1 cellular context compared by ENCODE assay signal in genomic region chr9:120464857-120465421, GRCh38.
TF ChIP-seq lines count a peak whose summit lies in the region.

No MANE protein-coding gene starts in this region.

TF ChIP-seq in liver, 16 proteins besides CTCF, POLR2A, EP300 and RAD21 (continued from another document):
- TF ChIP-seq REST (IDR thresholded peaks at IDR 0.05), result peak; percentile 38
- TF ChIP-seq MAX (IDR thresholded peaks at IDR 0.05), result peak; percentile 27
- TF ChIP-seq YY1 (IDR thresholded peaks at IDR 0.05), result peak; percentile 58
- TF ChIP-seq ATF3 (IDR thresholded peaks at IDR 0.05), result no peak
- peak; percentile 29 for TF ChIP-seq ZBTB33 (IDR thresholded peaks at IDR 0.05)
- peak; percentile 32 for TF ChIP-seq SP1 (IDR thresholded peaks at IDR 0.05)
- TF ChIP-seq HNF4A (conservative IDR thresholded peaks at IDR 0.05), result peak; percentile 27 to 64
- TF ChIP-seq EGR1 (IDR thresholded peaks at IDR 0.05; ENCODE audit: low read depth in 2 of 2), result no peak
- TF ChIP-seq JUND (IDR thresholded peaks at IDR 0.05), result peak in 1 of 2 donors; percentile 41
- no peak for TF ChIP-seq HNF4G (IDR thresholded peaks at IDR 0.05)
- TF ChIP-seq NR2F2 (IDR thresholded peaks at IDR 0.05), result no peak
- peak; percentile 47 to 66 for TF ChIP-seq RXRA (IDR thresholded peaks at IDR 0.05)
TF ChIP-seq in liver: peak in this region for 9.
